Comparison of ENCODE assay signal across 12 cellular contexts in genomic region chr5:11047051-11047450, GRCh38.
"Had no signal": no experiment of that assay in that cellular context is flagged by ENCODE, and none has a peak within 500 bp of the region (broad histone marks: within the 10 kb centered on the region; RNA-seq: fewer than 3 reads in every experiment).

No MANE protein-coding gene starts in this region.

- FAIRE-seq: kidney had no signal

- H3K4me3 Mint-ChIP-seq: activated CD4-positive, alpha-beta memory T cell treated with anti-CD3 and anti-CD28 coated beads for 36 hours had no signal

- H3K27me3 ChIP-seq: ascending aorta, colonic mucosa, ovary, stomach had no signal

- H3K27ac ChIP-seq: ascending aorta, colonic mucosa, gastroesophageal sphincter, ovary, stomach, thoracic aorta had no signal

- ATAC-seq: gastroesophageal sphincter had no signal

- H3K4me1 ChIP-seq: ascending aorta, colonic mucosa, gastroesophageal sphincter, stomach had no signal

- H3K9me3 ChIP-seq: ascending aorta, colonic mucosa, gastroesophageal sphincter, ovary, stomach, thoracic aorta had no signal

- H3K36me3 Mint-ChIP-seq: activated CD4-positive, alpha-beta memory T cell treated with anti-CD3 and anti-CD28 coated beads for 36 hours had no signal

- H3K36me3 ChIP-seq: ascending aorta, colonic mucosa, gastroesophageal sphincter, ovary, stomach, thoracic aorta had no signal

- H3K27me3 Mint-ChIP-seq: activated CD4-positive, alpha-beta memory T cell treated with anti-CD3 and anti-CD28 coated beads for 36 hours had no signal

- DNase-seq: activated CD4-positive, alpha-beta memory T cell treated with anti-CD3 and anti-CD28 coated beads for 36 hours; activated CD4-positive, CD25-positive, alpha-beta regulatory T cell treated with anti-CD3 and anti-CD28 coated beads, Interleukin-2, amount 50 U/mL, for 72 hours; activated naive CD4-positive, alpha-beta T cell; activated T-cell treated with anti-CD3 and anti-CD28 coated beads, Interleukin-2, amount 50 U/mL, for 48 hours; colonic mucosa; kidney; ovary; stimulated activated CD4-positive, alpha-beta T cell treated with anti-CD3 and anti-CD28 coated beads, Interleukin-4, amount 100 ng/mL, for 4 hours; stomach had no signal

- H3K27ac Mint-ChIP-seq: activated CD4-positive, alpha-beta memory T cell treated with anti-CD3 and anti-CD28 coated beads for 36 hours had no signal

- H3K9me3 Mint-ChIP-seq: activated CD4-positive, alpha-beta memory T cell treated with anti-CD3 and anti-CD28 coated beads for 36 hours had no signal

- H3K4me3 ChIP-seq: ascending aorta, colonic mucosa, gastroesophageal sphincter, ovary, stomach, thoracic aorta had no signal
